In the genomic region with DNA sequence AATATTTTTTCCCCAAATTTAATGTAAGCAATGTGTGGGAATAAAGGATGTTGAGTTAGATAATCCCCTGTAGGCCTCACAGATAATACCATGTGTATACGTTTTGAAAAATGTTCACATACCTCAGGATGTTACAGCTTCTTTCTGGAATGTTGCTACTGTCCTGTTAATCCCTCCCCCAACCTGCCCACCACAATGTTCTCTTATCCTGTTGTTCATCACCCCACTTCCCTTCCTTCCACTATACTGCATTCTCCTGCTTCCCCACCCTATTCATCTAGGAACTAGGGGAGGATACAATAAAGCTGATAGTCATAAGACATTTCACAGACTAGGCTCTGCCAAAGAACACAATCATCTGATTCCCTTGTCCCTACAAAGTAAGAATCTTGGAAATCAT, we compare ENCODE assay signal across 8 cellular contexts.
DNase-seq lines count a peak whose midpoint lies in the region; TF ChIP-seq lines count a peak whose summit lies in the region.

No MANE protein-coding gene starts in this region.

- in situ Hi-C loops in KBM-7 (cut with MboI; ENCODE audit: low pct_unique_long_range_greater_than_20kb, low sequenced_read_pairs) = no loop called here

- H3K27ac Mint-ChIP-seq in brain = peak overlapping the region in 3 of 5 experiments; percentile 4 to 82 (median 53)

- peaks cover 66% of the 10 kb centered on the region for H3K4me1 Mint-ChIP-seq in brain

- DNase-seq in AG08395 (ENCODE audit: low spot score) = peak; percentile 58
- peak; percentile 21 for DNase-seq in KBM-7
- DNase-seq in kidney glomerular epithelial cell (lab: John Stamatoyannopoulos, UW) = peak; percentile 50
- DNase-seq in inferior parietal cortex (ENCODE audit: extremely low spot score) = no peak
- no peak for DNase-seq in DMS 273 treated with DMSO at 0.1 percent for 48 hours (lab: John Stamatoyannopoulos, UW)
- DNase-seq in hippocampal formation (lab: John Stamatoyannopoulos, UW) = no peak
- no peak for DNase-seq in NCI-H146 treated with DMSO at 0.1 percent for 48 hours (lab: John Stamatoyannopoulos, UW; ENCODE audit: unreplicated experiment)

- peaks cover 40% of the 10 kb centered on the region for H3K36me3 Mint-ChIP-seq in brain

- TF ChIP-seq CTCF in brain (conservative IDR thresholded peaks at IDR 0.05) = no peak

- peaks cover 0 to 6% (median 0%) of the 10 kb centered on the region in 5 experiments for H3K9me3 Mint-ChIP-seq in brain

- H3K4me3 Mint-ChIP-seq in brain = no peak overlapping the region

- no peaks in the 10 kb centered on the region for H3K27me3 Mint-ChIP-seq in brain

Comparison
In these comparisons a context has a peak if more than half of its experiments do, and no peak if none do; other contexts are left out.
1. DNase-seq: peak in AG08395 (single experiment), KBM-7 (single experiment) and kidney glomerular epithelial cell (single experiment); none in inferior parietal cortex (single experiment), DMS 273 treated with DMSO at 0.1 percent for 48 hours (single experiment), hippocampal formation (0 of 2) and NCI-H146 treated with DMSO at 0.1 percent for 48 hours (single experiment).